ENCODE assay signal across 8 cellular contexts in genomic region chr11:117097567-117098268, GRCh38. TPM values are rescaled to one million over a fixed set of nuclear protein-coding genes. Genes with fewer than 3 reads are reported as not detected.
DNase-seq lines count a peak whose midpoint lies in the region; ATAC-seq lines count a peak whose summit lies in the region.

No MANE protein-coding gene starts in this region.

- peak overlapping the region; percentile 97 for H3K27ac Mint-ChIP-seq in T-helper 1 cell treated with Interleukin-12 subunit alpha and Interleukin-12 subunit beta and Interleukin-4 antibody, amounts not matched to agents 30 μg/mL and 1 μg/mL, for 36 hours

- peaks cover 53% of the 10 kb centered on the region for H3K4me1 Mint-ChIP-seq in T-helper 1 cell treated with Interleukin-12 subunit alpha and Interleukin-12 subunit beta and Interleukin-4 antibody, amounts not matched to agents 30 μg/mL and 1 μg/mL, for 36 hours (ENCODE audit: low read depth)

- intact Hi-C loops in left colon (cut with DNase I, micrococcal nuclease) = loop anchor here in 1 of 2 donors (5.0 kb wide), 1 partner anchor 130 kb away; no protein-coding TSS in a partner anchor

- peaks cover 6% of the 10 kb centered on the region for H3K36me3 Mint-ChIP-seq in T-helper 1 cell treated with Interleukin-12 subunit alpha and Interleukin-12 subunit beta and Interleukin-4 antibody, amounts not matched to agents 30 μg/mL and 1 μg/mL, for 36 hours (ENCODE audit: low read depth)

- peak; percentile 31 for ATAC-seq in GM19324 (IDR thresholded peaks at IDR 0.05; ENCODE audit: low FRiP score, unreplicated experiment)
- peak; percentile 17 for ATAC-seq in HG03342 (IDR thresholded peaks at IDR 0.05; ENCODE audit: unreplicated experiment)
- ATAC-seq in left colon = peak; percentile 34

- H3K4me3 Mint-ChIP-seq in T-helper 1 cell treated with Interleukin-12 subunit alpha and Interleukin-12 subunit beta and Interleukin-4 antibody, amounts not matched to agents 30 μg/mL and 1 μg/mL, for 36 hours = peak overlapping the region; percentile 99

- DNase-seq in C1 segment of cervical spinal cord (lab: John Stamatoyannopoulos, UW) (peak in 13 of 14 donors; percentile 28 to 82 (median 70)), left colon (peak; percentile 34 to 68), NCI-H2107 treated with DMSO at 0.1 percent for 48 hours (lab: John Stamatoyannopoulos, UW; ENCODE audit: unreplicated experiment) (no peak)
- DNase-seq in central memory CD4-positive, alpha-beta T cell = peak; percentile 26
- peak; percentile 32 for DNase-seq in stimulated activated CD4-positive, alpha-beta T cell treated with anti-CD3 and anti-CD28 coated beads, Interleukin-4, amount 100 ng/mL, for 24 hours

- peaks cover 2% of the 10 kb centered on the region for H3K27me3 Mint-ChIP-seq in T-helper 1 cell treated with Interleukin-12 subunit alpha and Interleukin-12 subunit beta and Interleukin-4 antibody, amounts not matched to agents 30 μg/mL and 1 μg/mL, for 36 hours (ENCODE audit: low read depth)

- no peaks in the 10 kb centered on the region for H3K9me3 Mint-ChIP-seq in T-helper 1 cell treated with Interleukin-12 subunit alpha and Interleukin-12 subunit beta and Interleukin-4 antibody, amounts not matched to agents 30 μg/mL and 1 μg/mL, for 36 hours

RNA-seq across cellular contexts. Expression of gene SIK3, which starts 0.5 kb away (rescaled TPM):
- 10 to 100 TPM; 35.3 to 39.0 TPM for total RNA-seq in left colon

RNA-seq across cellular contexts. Expression of gene PAFAH1B2, which starts 46.4 kb away (rescaled TPM):
- 10 to 100 TPM; 74.0 to 75.5 TPM for total RNA-seq in left colon
